15 cellular contexts compared by ENCODE assay signal in the genomic region with DNA sequence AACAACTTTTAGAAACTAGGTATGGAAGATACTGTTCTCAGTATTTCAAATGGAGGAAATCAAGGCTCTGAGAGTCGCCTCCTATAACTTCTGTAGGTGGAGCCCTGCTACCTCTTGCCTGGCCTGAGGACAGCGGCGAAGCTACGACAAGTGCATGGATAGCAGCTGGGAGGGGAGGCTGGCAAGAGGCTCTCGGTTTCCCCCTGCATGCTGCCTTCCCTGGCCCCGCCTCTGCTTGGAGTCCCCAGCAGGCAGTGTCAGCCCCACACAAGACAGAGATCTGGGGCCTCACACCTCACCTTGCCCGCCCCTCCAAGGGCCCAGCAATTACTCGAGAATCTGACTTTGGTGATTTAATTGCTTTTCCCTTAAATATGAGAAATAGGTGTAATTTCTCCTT.
DNase-seq lines count a peak whose midpoint lies in the region; ATAC-seq and TF ChIP-seq lines count a peak whose summit lies in the region.
"Had no signal": no experiment of that assay in that cellular context is flagged by ENCODE, and none has a peak within 500 bp of the region (broad histone marks: within the 10 kb centered on the region; RNA-seq: fewer than 3 reads in every experiment).

No MANE protein-coding gene starts in this region.

- no peak overlapping the region for H4K8ac ChIP-seq in H9 (replicated peaks; ENCODE audit: insufficient read length, low read depth, low read length)

- TF ChIP-seq CTCF in H9 (conservative IDR thresholded peaks at IDR 0.05): no peak
- no peak for TF ChIP-seq CTCF in neural progenitor cell (IDR thresholded peaks at IDR 0.05)
- TF ChIP-seq CTCF in type B pancreatic cell (conservative IDR thresholded peaks at IDR 0.05): no peak

- H4K20me1 ChIP-seq in H9 (ENCODE audit: control insufficient read depth, insufficient read depth, insufficient read length) (no peaks in the 10 kb centered on the region), neural progenitor cell (ENCODE audit: low read depth) (no peaks in the 10 kb centered on the region)
- H4K20me1 ChIP-seq: BLaER1 treated with 17β-estradiol and CSF1 and Interleukin-3, amounts not matched to agents 10 nM and 100 nM had no signal

- H4K5ac ChIP-seq in H9 (ENCODE audit: insufficient read length, low read depth, low read length): no peak overlapping the region

- H3K4me1 ChIP-seq in H9 (ENCODE audit: insufficient read depth, low read length): 0 out of 2 replicates have a peak, but pooled peaks cover 2% of the 10 kb centered on the region
- peaks cover 16% of the 10 kb centered on the region for H3K4me1 ChIP-seq in neural progenitor cell
- H3K4me1 ChIP-seq in effector memory CD4-positive, alpha-beta T cell (ENCODE audit: control insufficient read depth, insufficient read depth, low read length, poor library complexity, severe bottlenecking): no peaks in the 10 kb centered on the region
- H3K4me1 ChIP-seq: BLaER1 treated with 17β-estradiol and CSF1 and Interleukin-3, amounts not matched to agents 10 nM and 100 nM; HAP-1 had no signal

- H2AFZ ChIP-seq in H9 (ENCODE audit: low read length): no peak overlapping the region
- H2AFZ ChIP-seq in neural progenitor cell (replicated peaks): no peak overlapping the region

- no peak overlapping the region for H2BK12ac ChIP-seq in H9 (ENCODE audit: insufficient read length, low read depth, low read length)

- H3K18ac ChIP-seq in H9 (ENCODE audit: insufficient read length, low read depth, low read length): no peak overlapping the region

- H3K4me3 ChIP-seq in neural progenitor cell: no peak overlapping the region
- H3K4me3 ChIP-seq in effector memory CD4-positive, alpha-beta T cell (ENCODE audit: insufficient read depth, low read depth, low read length, poor library complexity, severe bottlenecking): no peak overlapping the region
- H3K4me3 ChIP-seq: BLaER1 treated with 17β-estradiol and CSF1 and Interleukin-3, amounts not matched to agents 10 nM and 100 nM; HAP-1 had no signal

- H3K56ac ChIP-seq in H9 (ENCODE audit: insufficient read length, low read depth, low read length): no peak overlapping the region

- no peak overlapping the region for H2BK20ac ChIP-seq in H9 (ENCODE audit: low read depth, low read length, poor library complexity, severe bottlenecking)

- H3K9me3 Mint-ChIP-seq in H9: no peaks in the 10 kb centered on the region
- peaks cover 7% of the 10 kb centered on the region for H3K9me3 Mint-ChIP-seq in neural progenitor cell
- H3K9me3 Mint-ChIP-seq in type B pancreatic cell: no peaks in the 10 kb centered on the region
- H3K9me3 Mint-ChIP-seq: CD8-positive, alpha-beta T cell had no signal

- no peak overlapping the region for H3K27ac Mint-ChIP-seq in H9
- H3K27ac Mint-ChIP-seq in neural progenitor cell: no peak overlapping the region
- no peak overlapping the region for H3K27ac Mint-ChIP-seq in type B pancreatic cell
- H3K27ac Mint-ChIP-seq: B cell; CD8-positive, alpha-beta T cell; IgD-negative memory B cell had no signal

- H3K23me2 ChIP-seq in H9 (ENCODE audit: insufficient read length, low read depth, low read length, poor library complexity, severe bottlenecking): no peaks in the 10 kb centered on the region

- H2BK15ac ChIP-seq in H9 (ENCODE audit: low read depth, low read length): no peak overlapping the region

- H3K9ac ChIP-seq in H9 (ENCODE audit: extremely low read depth, insufficient read length, low read length) (no peak overlapping the region), neural progenitor cell (no peak overlapping the region)
- H3K9ac ChIP-seq: BLaER1 treated with 17β-estradiol and CSF1 and Interleukin-3, amounts not matched to agents 10 nM and 100 nM had no signal

- in situ Hi-C loops in G401 (cut with HindIII; ENCODE audit: low sequenced_read_pairs): no loop called here

- no peak overlapping the region for H3K27ac ChIP-seq in H9 (ENCODE audit: insufficient read length, low read depth, low read length)
- H3K27ac ChIP-seq in neural progenitor cell: no peak overlapping the region
- no peak overlapping the region for H3K27ac ChIP-seq in effector memory CD4-positive, alpha-beta T cell (ENCODE audit: insufficient read depth, low read length, poor library complexity, severe bottlenecking)
- H3K27ac ChIP-seq: BLaER1 treated with 17β-estradiol and CSF1 and Interleukin-3, amounts not matched to agents 10 nM and 100 nM had no signal

- H3K27me3 Mint-ChIP-seq in H9 (ENCODE audit: low read depth): peaks cover 9% of the 10 kb centered on the region
- peaks cover 6% of the 10 kb centered on the region for H3K27me3 Mint-ChIP-seq in neural progenitor cell (ENCODE audit: insufficient read depth, low read depth)
- H3K27me3 Mint-ChIP-seq in type B pancreatic cell: peaks cover 62% of the 10 kb centered on the region

- no peaks in the 10 kb centered on the region for H3K79me2 ChIP-seq in H9 (ENCODE audit: insufficient read depth, low read length)
- H3K79me2 ChIP-seq in neural progenitor cell (ENCODE audit: low read depth): no peaks in the 10 kb centered on the region

- H3F3A ChIP-seq in neural progenitor cell (ENCODE audit: low read depth): no peaks in the 10 kb centered on the region

- H3K36me3 ChIP-seq in neural progenitor cell: no peaks in the 10 kb centered on the region
- H3K36me3 ChIP-seq in effector memory CD4-positive, alpha-beta T cell (ENCODE audit: control insufficient read depth, insufficient read depth, low read length): no peaks in the 10 kb centered on the region
- H3K36me3 ChIP-seq: BLaER1 treated with 17β-estradiol and CSF1 and Interleukin-3, amounts not matched to agents 10 nM and 100 nM; HAP-1 had no signal

- H3K36me3 Mint-ChIP-seq in H9 (ENCODE audit: insufficient read depth in 1 of 3, low read depth in 3 of 3) (no peaks in the 10 kb centered on the region; a peak in 1 of 7 replicates), neural progenitor cell (no peaks in the 10 kb centered on the region), type B pancreatic cell (no peaks in the 10 kb centered on the region)
- H3K36me3 Mint-ChIP-seq: CD8-positive, alpha-beta T cell had no signal

- H2AK5ac ChIP-seq in H9 (ENCODE audit: insufficient read length, low read length): no peak overlapping the region

- H3K27me3 ChIP-seq in H9 (ENCODE audit: insufficient read depth, low read length) (no peaks in the 10 kb centered on the region), neural progenitor cell (no peaks in the 10 kb centered on the region)
- no peaks in the 10 kb centered on the region for H3K27me3 ChIP-seq in effector memory CD4-positive, alpha-beta T cell (replicated peaks; ENCODE audit: control insufficient read depth, insufficient read depth, low read length, poor library complexity, severe bottlenecking)
- H3K27me3 ChIP-seq: BLaER1 treated with 17β-estradiol and CSF1 and Interleukin-3, amounts not matched to agents 10 nM and 100 nM had no signal

- peaks cover 26 to 29% of the 10 kb centered on the region in 2 experiments for H3K4me1 Mint-ChIP-seq in H9
- peaks cover 27% of the 10 kb centered on the region for H3K4me1 Mint-ChIP-seq in neural progenitor cell
- H3K4me1 Mint-ChIP-seq in type B pancreatic cell (ENCODE audit: unreplicated experiment): no peaks in the 10 kb centered on the region
- H3K4me1 Mint-ChIP-seq: B cell, IgD-negative memory B cell had no signal

- ATAC-seq in GM21717 (IDR thresholded peaks at IDR 0.05; ENCODE audit: unreplicated experiment): no peak
- ATAC-seq: CD8-positive, alpha-beta T cell; HepG2 had no signal

- H3K4me2 ChIP-seq in H9 (ENCODE audit: insufficient read depth, insufficient read length, low read length) (no peak overlapping the region), neural progenitor cell (no peak overlapping the region)
- H3K4me2 ChIP-seq: BLaER1 treated with 17β-estradiol and CSF1 and Interleukin-3, amounts not matched to agents 10 nM and 100 nM had no signal

- WGBS in H9 (ENCODE audit: extremely low coverage, insufficient read length, low lambda C conversion rate): no CpG with 5 or more reads among the region's 8 CpGs

- no peak overlapping the region; the same call in 1 of the 2 replicates for H3K14ac ChIP-seq in H9 (ENCODE audit: insufficient read depth, low read length)

- no peaks in the 10 kb centered on the region for H3K79me1 ChIP-seq in H9 (ENCODE audit: insufficient read depth, low read depth, low read length, poor library complexity, severe bottlenecking)

- no peak overlapping the region for H2BK5ac ChIP-seq in H9 (ENCODE audit: insufficient read length, low read length)

- peak; percentile 39 for DNase-seq in H9
- DNase-seq in iPS-NIHi11 (ENCODE audit: low spot score): peak; percentile 23
- peak; percentile 26 for DNase-seq in neural progenitor cell (ENCODE audit: low spot score)
- DNase-seq in type B pancreatic cell (ENCODE audit: extremely low spot score, unreplicated experiment): peak; percentile 57
- no peak for DNase-seq in effector memory CD4-positive, alpha-beta T cell
- DNase-seq in G401 (ENCODE audit: low spot score): no peak
- DNase-seq: Calu3; CD8-positive, alpha-beta T cell; DMS79 treated with DMSO at 0.1 percent for 48 hours had no signal

- no peak overlapping the region for H3T11ph ChIP-seq in H9 (ENCODE audit: low read length)

- H3K4me3 Mint-ChIP-seq in H9: no peak overlapping the region
- no peak overlapping the region for H3K4me3 Mint-ChIP-seq in neural progenitor cell
- H3K4me3 Mint-ChIP-seq in type B pancreatic cell: no peak overlapping the region
- H3K4me3 Mint-ChIP-seq: B cell; CD8-positive, alpha-beta T cell; IgD-negative memory B cell had no signal

- H3K23ac ChIP-seq in H9 (ENCODE audit: insufficient read length, low read depth, low read length): no peak overlapping the region

- no peak overlapping the region for H2BK120ac ChIP-seq in H9 (ENCODE audit: low read depth, low read length, poor library complexity, severe bottlenecking)

- no peak overlapping the region for H3K4ac ChIP-seq in H9 (ENCODE audit: low read depth, low read length)

- H3K9me3 ChIP-seq in H9 (ENCODE audit: control insufficient read depth, low read depth, low read length) (no peaks in the 10 kb centered on the region), neural progenitor cell (ENCODE audit: low read depth) (no peaks in the 10 kb centered on the region)
- H3K9me3 ChIP-seq in effector memory CD4-positive, alpha-beta T cell (ENCODE audit: control insufficient read depth, low read length): no peaks in the 10 kb centered on the region
- H3K9me3 ChIP-seq: BLaER1 treated with 17β-estradiol and CSF1 and Interleukin-3, amounts not matched to agents 10 nM and 100 nM; HAP-1 had no signal

- no peak overlapping the region for H4K91ac ChIP-seq in H9 (ENCODE audit: insufficient read length, low read depth, low read length)

Comparison
In these comparisons a context has a peak if more than half of its experiments do, and no peak if none do; other contexts are left out.
1. DNase-seq: peak in H9 (single experiment), iPS-NIHi11 (single experiment), neural progenitor cell (single experiment) and type B pancreatic cell (single experiment); none in effector memory CD4-positive, alpha-beta T cell (0 of 3) and G401 (single experiment).